Comparison of ENCODE assay signal across 25 cellular contexts in genomic region chr19:17070421-17070820, GRCh38. TPM values are rescaled to one million over a fixed set of nuclear protein-coding genes. Genes with fewer than 3 reads are reported as not detected.
DNase-seq lines count a peak whose midpoint lies in the region; ATAC-seq and TF ChIP-seq lines count a peak whose summit lies in the region.
"Had no signal": no experiment of that assay in that cellular context is flagged by ENCODE, and none has a peak within 500 bp of the region (broad histone marks: within the 10 kb centered on the region; RNA-seq: fewer than 3 reads in every experiment).

No MANE protein-coding gene starts in this region.

- H3K27ac ChIP-seq in BLaER1, result peak overlapping the region; percentile 24; the same call in 1 of the 2 replicates
- H3K27ac ChIP-seq in OCI-LY1 (ENCODE audit: low read depth, low read length, poor library complexity, severe bottlenecking), result peak overlapping the region; percentile 48
- H3K27ac ChIP-seq: coronary artery, neutrophil had no signal

- H3K27me3 ChIP-seq in BLaER1, result no peaks in the 10 kb centered on the region
- no peaks in the 10 kb centered on the region for H3K27me3 ChIP-seq in OCI-LY1 (ENCODE audit: insufficient read depth, low read length)
- H3K27me3 ChIP-seq: neutrophil, right lobe of liver had no signal

- DNase-seq in CD14-positive monocyte (ENCODE audit: low spot score), result no peak
- no peak for DNase-seq in memory B cell (ENCODE audit: low spot score in 2 of 2)
- DNase-seq in central memory CD4-positive, alpha-beta T cell, result no peak
- DNase-seq in T1000 (lab: John Stamatoyannopoulos, UW), result no peak
- DNase-seq: activated CD4-positive, alpha-beta T cell treated with anti-CD3 and anti-CD28 coated beads, Interleukin-2, amount 50 U/mL, for 1 hour; CD4-positive, alpha-beta T cell; DMS 273 treated with DMSO at 0.1 percent for 48 hours; effector memory CD8-positive, alpha-beta T cell; foreskin fibroblast; mammary epithelial cell; NCI-H1417 treated with DMSO at 0.1 percent for 48 hours; NCI-H446 treated with DMSO at 0.1 percent for 48 hours; right lobe of liver; stimulated activated CD4-positive, alpha-beta T cell treated with anti-CD3 and anti-CD28 coated beads, Interleukin-12 subunit alpha, Interleukin-12 subunit beta, amount 100 ng/mL, for 4 hours; stimulated activated CD4-positive, alpha-beta T cell treated with anti-CD3 and anti-CD28 coated beads, Interleukin-4, amount 100 ng/mL, for 24 hours; stimulated activated naive B cell treated with anti-CD40 and anti-IgM and Interleukin-4, amounts not matched to agents 10 μg/mL and 1 μg/mL and 100 μg/mL, for 72 hours; T-helper 2 cell had no signal

- H3K79me2 ChIP-seq in OCI-LY1 (ENCODE audit: insufficient read depth, low read length), result peaks cover 27% of the 10 kb centered on the region

- H3K4me2 ChIP-seq in BLaER1, result 0 out of 2 replicates have a peak overlapping the region, but pooled peaks have one; percentile 44
- peak overlapping the region; percentile 50 for H3K4me2 ChIP-seq in OCI-LY1 (ENCODE audit: low read length)

- TF ChIP-seq CTCF in CD14-positive monocyte (IDR thresholded peaks at IDR 0.05), result no peak
- TF ChIP-seq CTCF in OCI-LY1 (IDR thresholded peaks at IDR 0.05; ENCODE audit: low read length), result no peak

- no peak overlapping the region for H2AFZ ChIP-seq in OCI-LY1 (ENCODE audit: low read length)

- peaks cover 0 to 5% (median 2%) of the 10 kb centered on the region in 3 donors for H3K27me3 Mint-ChIP-seq in CD14-positive monocyte (ENCODE audit: low read depth in 3 of 3)
- H3K27me3 Mint-ChIP-seq in memory B cell, result no peaks in the 10 kb centered on the region
- H3K27me3 Mint-ChIP-seq: CD4-positive, alpha-beta T cell; effector memory CD8-positive, alpha-beta T cell; stimulated activated naive B cell treated with anti-CD40 and anti-IgM and Interleukin-4, amounts not matched to agents 10 μg/mL and 1 μg/mL and 100 μg/mL, for 72 hours had no signal

- H3K4me3 Mint-ChIP-seq in CD14-positive monocyte, result no peak overlapping the region
- no peak overlapping the region for H3K4me3 Mint-ChIP-seq in memory B cell
- H3K4me3 Mint-ChIP-seq: CD4-positive, alpha-beta T cell; effector memory CD8-positive, alpha-beta T cell had no signal

- H3K9ac ChIP-seq in BLaER1 (0 out of 2 replicates have a peak overlapping the region, but pooled peaks have one; percentile 41), OCI-LY1 (ENCODE audit: low read length) (peak overlapping the region; percentile 18; the same call in 1 of the 2 replicates)

- no peaks in the 10 kb centered on the region for H3F3A ChIP-seq in OCI-LY1 (ENCODE audit: insufficient read depth, low read length)

- H3K4me1 Mint-ChIP-seq in CD14-positive monocyte, result peaks cover 45% of the 10 kb centered on the region
- peaks cover 43% of the 10 kb centered on the region for H3K4me1 Mint-ChIP-seq in memory B cell

- H4K20me1 ChIP-seq in BLaER1 (peaks cover 9% of the 10 kb centered on the region; the same call in 1 of the 2 replicates), OCI-LY1 (ENCODE audit: insufficient read depth, low read length) (no peaks in the 10 kb centered on the region)

- H3K9me3 Mint-ChIP-seq in CD14-positive monocyte, result peaks cover 0 to 4% (median 0%) of the 10 kb centered on the region in 7 donors
- H3K9me3 Mint-ChIP-seq in memory B cell, result no peaks in the 10 kb centered on the region
- H3K9me3 Mint-ChIP-seq: activated naive CD4-positive, alpha-beta T cell treated with anti-CD3 and anti-CD28 coated beads, Interleukin-2, amount 50 U/mL, for 72 hours; CD4-positive, alpha-beta T cell; effector memory CD8-positive, alpha-beta T cell; stimulated activated naive B cell treated with anti-CD40 and anti-IgM and Interleukin-4, amounts not matched to agents 10 μg/mL and 1 μg/mL and 100 μg/mL, for 72 hours had no signal

- H3K36me3 Mint-ChIP-seq in CD14-positive monocyte (peaks cover 37 to 39% of the 10 kb centered on the region in 2 donors), memory B cell (peaks cover 9% of the 10 kb centered on the region)

- H3K4me3 ChIP-seq in BLaER1, result no peak overlapping the region
- peak overlapping the region; percentile 12 for H3K4me3 ChIP-seq in OCI-LY1 (ENCODE audit: low read depth, low read length, poor library complexity, severe bottlenecking)
- H3K4me3 ChIP-seq: coronary artery, right lobe of liver had no signal

- intact Hi-C loops in CD14-positive monocyte (cut with micrococcal nuclease), result no loop called here

- peak overlapping the region in 4 of 7 donors; percentile 38 to 80 (median 66) for H3K27ac Mint-ChIP-seq in CD14-positive monocyte
- peak overlapping the region; percentile 47 for H3K27ac Mint-ChIP-seq in memory B cell
- H3K27ac Mint-ChIP-seq: CD4-positive, alpha-beta T cell; effector memory CD8-positive, alpha-beta T cell; stimulated activated naive B cell treated with anti-CD40 and anti-IgM and Interleukin-4, amounts not matched to agents 10 μg/mL and 1 μg/mL and 100 μg/mL, for 72 hours had no signal

- H3K36me3 ChIP-seq in BLaER1 (peaks cover 66% of the 10 kb centered on the region), OCI-LY1 (ENCODE audit: insufficient read depth, low read length) (peaks cover 74% of the 10 kb centered on the region)
- H3K36me3 ChIP-seq: neutrophil had no signal

- H3K4me1 ChIP-seq in BLaER1 (peaks cover 67% of the 10 kb centered on the region), OCI-LY1 (ENCODE audit: insufficient read depth, low read length, severe bottlenecking) (peaks cover 65% of the 10 kb centered on the region)

- H3K9me3 ChIP-seq in BLaER1, result no peaks in the 10 kb centered on the region
- H3K9me3 ChIP-seq in OCI-LY1 (ENCODE audit: low read length), result no peaks in the 10 kb centered on the region
- H3K9me3 ChIP-seq: neutrophil, right lobe of liver had no signal

- H3K9me2 ChIP-seq in OCI-LY1 (ENCODE audit: low read depth, low read length), result no peaks in the 10 kb centered on the region

- ATAC-seq in memory B cell (ENCODE audit: low read depth), result no peak
- no peak for ATAC-seq in GM19452 (IDR thresholded peaks at IDR 0.05; ENCODE audit: unreplicated experiment)
- ATAC-seq: activated naive CD4-positive, alpha-beta T cell treated with anti-CD3 and anti-CD28 coated beads, Interleukin-2, amount 50 U/mL, for 72 hours; effector memory CD8-positive, alpha-beta T cell; esophagus mucosa; SK-N-SH treated with all-trans-retinoic acid at 6 μM for 48 hours; stimulated activated naive B cell treated with anti-CD40 and anti-IgM and Interleukin-4, amounts not matched to agents 10 μg/mL and 1 μg/mL and 100 μg/mL, for 72 hours had no signal

RNA-seq across cellular contexts. Expression of gene HAUS8, which starts 4.8 kb away (rescaled TPM):
- 1 to 10 TPM; 2.5 to 4.4 TPM for polyA plus RNA-seq in CD14-positive monocyte

RNA-seq across cellular contexts. Expression of gene MYO9B, which starts 5.2 kb away (rescaled TPM):
- polyA plus RNA-seq in CD14-positive monocyte, result 1 to 10 TPM; 5.9 to 7.5 TPM

RNA-seq across cellular contexts. Expression of gene CPAMD8, which starts 43.8 kb away (rescaled TPM):
- polyA plus RNA-seq in CD14-positive monocyte, result 1 to 10 TPM; 5.1 to 5.4 TPM
